ENCODE assay signal across 15 cellular contexts in the genomic region with DNA sequence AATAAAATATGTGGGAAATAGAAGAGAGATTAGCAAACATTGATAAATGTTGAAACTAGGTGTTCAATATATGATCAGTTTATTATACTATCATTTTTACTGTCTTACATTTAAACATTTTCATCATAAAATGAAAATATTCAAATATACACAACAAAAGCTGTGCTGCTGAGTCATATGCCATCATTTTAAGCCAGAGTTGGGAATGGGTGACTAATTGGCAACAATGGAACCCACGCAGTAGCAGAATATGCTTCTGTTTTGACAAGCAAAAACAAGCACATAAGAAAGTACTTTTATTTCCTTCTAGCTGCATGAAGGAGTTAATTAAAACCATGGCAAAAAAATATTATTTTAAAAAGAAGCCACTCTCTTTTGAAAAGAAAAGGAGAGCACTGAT.
DNase-seq lines count a peak whose midpoint lies in the region; ATAC-seq, FAIRE-seq and TF ChIP-seq lines count a peak whose summit lies in the region.
"Had no signal": no experiment of that assay in that cellular context is flagged by ENCODE, and none has a peak within 500 bp of the region (broad histone marks: within the 10 kb centered on the region; RNA-seq: fewer than 3 reads in every experiment).

No MANE protein-coding gene starts in this region.

- H2AFZ ChIP-seq in smooth muscle cell (ENCODE audit: low read depth), result peak overlapping the region; percentile 2
- H2AFZ ChIP-seq: parathyroid adenoma had no signal

- peak; percentile 92 for FAIRE-seq in H54 (lab: Jason Lieb, UNC)
- FAIRE-seq: islet of Langerhans had no signal

- H3K79me2 ChIP-seq in smooth muscle cell (ENCODE audit: low read depth), result no peaks in the 10 kb centered on the region
- H3K79me2 ChIP-seq: parathyroid adenoma had no signal

- no peak overlapping the region for H3K4me3 ChIP-seq in fibroblast of pulmonary artery (replicated peaks; ENCODE audit: low read depth, low read length)
- no peak overlapping the region for H3K4me3 ChIP-seq in smooth muscle cell
- H3K4me3 ChIP-seq in right cardiac atrium (ENCODE audit: low read length), result no peak overlapping the region
- H3K4me3 ChIP-seq: testis had no signal

- H3K4me2 ChIP-seq in smooth muscle cell, result no peak overlapping the region

- H3K9me3 ChIP-seq in smooth muscle cell (replicated peaks; ENCODE audit: low read depth) (no peaks in the 10 kb centered on the region), right cardiac atrium (ENCODE audit: control insufficient read depth, low read length) (no peaks in the 10 kb centered on the region)
- H3K9me3 ChIP-seq: testis had no signal

- no peaks in the 10 kb centered on the region for H3K36me3 ChIP-seq in smooth muscle cell (ENCODE audit: low read depth)

- no peaks in the 10 kb centered on the region for H3F3A ChIP-seq in smooth muscle cell (ENCODE audit: low read depth)

- H3K27me3 ChIP-seq in smooth muscle cell (ENCODE audit: low read depth), result no peaks in the 10 kb centered on the region
- no peaks in the 10 kb centered on the region for H3K27me3 ChIP-seq in right cardiac atrium (ENCODE audit: control insufficient read depth, insufficient read depth)
- H3K27me3 ChIP-seq: testis had no signal

- H3K9ac ChIP-seq in smooth muscle cell (ENCODE audit: low read depth), result no peak overlapping the region
- H3K9ac ChIP-seq: parathyroid adenoma had no signal

- TF ChIP-seq POLR2A in H54 (IDR thresholded peaks at IDR 0.05; ENCODE audit: low read depth, low read length), result no peak

- intact Hi-C loops in right cardiac atrium (cut with DNase I), result no loop called here

- H3K4me1 ChIP-seq in smooth muscle cell (ENCODE audit: low read depth) (no peaks in the 10 kb centered on the region), right cardiac atrium (ENCODE audit: control insufficient read depth, insufficient read depth, low read length) (no peaks in the 10 kb centered on the region)
- H3K4me1 ChIP-seq: parathyroid adenoma, testis had no signal

- ATAC-seq in GM21515 (IDR thresholded peaks at IDR 0.05; ENCODE audit: unreplicated experiment) (no peak), right cardiac atrium (no peak)
- ATAC-seq: Right ventricle myocardium inferior had no signal

- no peak for TF ChIP-seq CTCF in fibroblast of pulmonary artery (IDR thresholded peaks at IDR 0.05; ENCODE audit: low read length, missing control alignments)
- TF ChIP-seq CTCF in smooth muscle cell (IDR thresholded peaks at IDR 0.05; ENCODE audit: borderline replicate concordance, insufficient read depth, poor library complexity, severe bottlenecking), result no peak

- H3K27ac ChIP-seq in smooth muscle cell (ENCODE audit: low read depth) (no peak overlapping the region), right cardiac atrium (ENCODE audit: low read length) (no peak overlapping the region)
- H3K27ac ChIP-seq: parathyroid adenoma, testis had no signal

- 47% methylated on average over 1 of the region's 1 CpG for WGBS in smooth muscle cell (ENCODE audit: low lambda C conversion rate)
- WGBS in right cardiac atrium, result 87% methylated on average over 1 of the region's 1 CpG

- peak; percentile 1 for DNase-seq in H54 (ENCODE audit: insufficient read length, low spot score)
- peak; percentile 68 for DNase-seq in amniotic epithelial cell (ENCODE audit: low read depth)
- DNase-seq in fibroblast of pulmonary artery (ENCODE audit: low read depth), result peak; percentile 55
- DNase-seq in smooth muscle cell (lab: John Stamatoyannopoulos, UW; ENCODE audit: unreplicated experiment), result no peak
- no peak for DNase-seq in NCI-H1417 (lab: John Stamatoyannopoulos, UW)
- no peak for DNase-seq in right cardiac atrium
- DNase-seq: MM.1S, NCI-H2029 treated with DMSO at 0.1 percent for 48 hours, NCI-H82, T-helper 9 cell, testis had no signal

- no peaks in the 10 kb centered on the region for H4K20me1 ChIP-seq in smooth muscle cell (ENCODE audit: low read depth)

Comparison
In these comparisons a context has a peak if more than half of its experiments do, and no peak if none do; other contexts are left out.
1. DNase-seq: peak in H54 (single experiment), amniotic epithelial cell (single experiment) and fibroblast of pulmonary artery (single experiment); none in smooth muscle cell (single experiment), NCI-H1417 (0 of 3) and right cardiac atrium (0 of 3).